1 cellular context compared by ENCODE assay signal in the genomic region with DNA sequence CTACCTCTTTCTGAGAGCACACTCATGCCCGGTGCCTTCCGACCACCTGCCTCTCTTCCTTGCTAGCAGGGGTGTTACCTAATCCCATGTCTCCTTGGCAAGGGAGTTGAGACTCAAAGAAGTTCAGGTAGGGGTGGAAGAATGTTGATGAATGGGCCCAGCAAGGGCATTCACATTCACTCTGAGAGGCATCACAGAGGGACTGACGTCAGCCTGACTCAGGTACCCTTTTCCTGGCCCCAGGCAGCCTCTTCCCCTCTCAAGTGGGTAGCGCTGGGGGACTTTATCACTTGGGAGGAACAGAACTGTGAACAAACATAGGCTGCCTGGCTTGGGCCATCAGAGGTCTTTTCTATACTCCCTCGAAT.
TF ChIP-seq lines count a peak whose summit lies in the region.

No MANE protein-coding gene starts in this region.

TF ChIP-seq in GM12878, 131 proteins besides CTCF, POLR2A, EP300 and RAD21:
- TF ChIP-seq YY1 (IDR thresholded peaks at IDR 0.05; ENCODE audit: low read depth, low read length) (no peak), POLR2AphosphoS5 (IDR thresholded peaks at IDR 0.05; ENCODE audit: low read length) (0 out of 2 replicates have a peak, but pooled peaks have one; percentile 9)
